In genomic region chr12:46124848-46125619, GRCh38 we compare ENCODE assay signal across 8 cellular contexts.
DNase-seq lines count a peak whose midpoint lies in the region; ATAC-seq and TF ChIP-seq lines count a peak whose summit lies in the region.

No MANE protein-coding gene starts in this region.

- H3K27me3 Mint-ChIP-seq in activated naive CD8-positive, alpha-beta T cell treated with anti-CD3 and anti-CD28 coated beads, Interleukin-2, amount 50 U/mL, for 24 hours = peaks cover 8% of the 10 kb centered on the region

- H3K27me3 ChIP-seq in KMS-11 (ENCODE audit: insufficient read depth, low read depth) (no peaks in the 10 kb centered on the region), left ventricle myocardium inferior (ENCODE audit: low read depth) (no peaks in the 10 kb centered on the region)

- peak overlapping the region; percentile 12 for H3K4me3 Mint-ChIP-seq in activated naive CD8-positive, alpha-beta T cell treated with anti-CD3 and anti-CD28 coated beads, Interleukin-2, amount 50 U/mL, for 24 hours

- TF ChIP-seq CTCF in KMS-11 (conservative IDR thresholded peaks at IDR 0.05; ENCODE audit: low read depth, low read length) = peak; percentile 75
- TF ChIP-seq CTCF in left ventricle myocardium inferior (IDR thresholded peaks at IDR 0.05; ENCODE audit: borderline replicate concordance) = peak; percentile 63

- H3K9me3 ChIP-seq in left ventricle myocardium inferior (replicated peaks) = no peaks in the 10 kb centered on the region

- peak; percentile 65 for DNase-seq in DMS153 (lab: John Stamatoyannopoulos, UW)
- peak; percentile 84 for DNase-seq in SK-MEL-5 (ENCODE audit: low read depth, low spot score)
- DNase-seq in activated naive CD8-positive, alpha-beta T cell treated with anti-CD3 and anti-CD28 coated beads, Interleukin-2, amount 50 U/mL, for 24 hours = peak; percentile 36
- no peak for DNase-seq in left ventricle myocardium inferior
- DNase-seq in renal cortical epithelial cell (ENCODE audit: low read depth) = peak; percentile 82

- no peak overlapping the region for H3K9ac ChIP-seq in KMS-11

- H3K27ac Mint-ChIP-seq in activated naive CD8-positive, alpha-beta T cell treated with anti-CD3 and anti-CD28 coated beads, Interleukin-2, amount 50 U/mL, for 24 hours = no peak overlapping the region

- H3K4me1 ChIP-seq in KMS-11 (ENCODE audit: low read depth, poor library complexity, severe bottlenecking) (peaks cover 5% of the 10 kb centered on the region), left ventricle myocardium inferior (peaks cover 15% of the 10 kb centered on the region)

- H3K9me3 Mint-ChIP-seq in activated naive CD8-positive, alpha-beta T cell treated with anti-CD3 and anti-CD28 coated beads, Interleukin-2, amount 50 U/mL, for 24 hours = no peaks in the 10 kb centered on the region

- H3K4me1 Mint-ChIP-seq in activated naive CD8-positive, alpha-beta T cell treated with anti-CD3 and anti-CD28 coated beads, Interleukin-2, amount 50 U/mL, for 24 hours = peaks cover 5% of the 10 kb centered on the region

- H3K4me2 ChIP-seq in KMS-11 = peak overlapping the region; percentile 31; the same call in 1 of the 2 replicates

- no peaks in the 10 kb centered on the region for H3K36me3 Mint-ChIP-seq in activated naive CD8-positive, alpha-beta T cell treated with anti-CD3 and anti-CD28 coated beads, Interleukin-2, amount 50 U/mL, for 24 hours (ENCODE audit: low read depth)

- intact Hi-C loops in left ventricle myocardium inferior (cut with micrococcal nuclease) = loop anchor here (10.0 kb wide), 1 partner anchor 550 kb away; no protein-coding TSS in a partner anchor

- in situ Hi-C loops in SK-MEL-5 (cut with HindIII; ENCODE audit: low pct_unique_long_range_greater_than_20kb, low sequenced_read_pairs) = no loop called here

- no peak overlapping the region for H3K27ac ChIP-seq in KMS-11
- no peak overlapping the region for H3K27ac ChIP-seq in left ventricle myocardium inferior (replicated peaks)

- peak overlapping the region; percentile 19; the same call in 1 of the 2 replicates for H2AFZ ChIP-seq in KMS-11 (ENCODE audit: low read depth)

- no peaks in the 10 kb centered on the region for H3K36me3 ChIP-seq in KMS-11 (ENCODE audit: insufficient read depth)
- no peaks in the 10 kb centered on the region for H3K36me3 ChIP-seq in left ventricle myocardium inferior

- no peaks in the 10 kb centered on the region for H4K20me1 ChIP-seq in KMS-11 (ENCODE audit: insufficient read depth)

- no peaks in the 10 kb centered on the region for H3K79me2 ChIP-seq in KMS-11 (ENCODE audit: insufficient read depth, low read depth)

- H3K4me3 ChIP-seq in KMS-11 (IDR thresholded peaks at IDR 0.05; ENCODE audit: insufficient read depth, low read depth, low read length) = no peak overlapping the region
- peak overlapping the region; percentile 25 for H3K4me3 ChIP-seq in left ventricle myocardium inferior

- peak; percentile 70 for ATAC-seq in GM21381 (IDR thresholded peaks at IDR 0.05; ENCODE audit: unreplicated experiment)
- ATAC-seq in activated naive CD8-positive, alpha-beta T cell treated with anti-CD3 and anti-CD28 coated beads, Interleukin-2, amount 50 U/mL, for 24 hours = peak; percentile 73
- ATAC-seq in HG02678 (IDR thresholded peaks at IDR 0.05; ENCODE audit: unreplicated experiment) = no peak
